8 cellular contexts compared by ENCODE assay signal in the genomic region with DNA sequence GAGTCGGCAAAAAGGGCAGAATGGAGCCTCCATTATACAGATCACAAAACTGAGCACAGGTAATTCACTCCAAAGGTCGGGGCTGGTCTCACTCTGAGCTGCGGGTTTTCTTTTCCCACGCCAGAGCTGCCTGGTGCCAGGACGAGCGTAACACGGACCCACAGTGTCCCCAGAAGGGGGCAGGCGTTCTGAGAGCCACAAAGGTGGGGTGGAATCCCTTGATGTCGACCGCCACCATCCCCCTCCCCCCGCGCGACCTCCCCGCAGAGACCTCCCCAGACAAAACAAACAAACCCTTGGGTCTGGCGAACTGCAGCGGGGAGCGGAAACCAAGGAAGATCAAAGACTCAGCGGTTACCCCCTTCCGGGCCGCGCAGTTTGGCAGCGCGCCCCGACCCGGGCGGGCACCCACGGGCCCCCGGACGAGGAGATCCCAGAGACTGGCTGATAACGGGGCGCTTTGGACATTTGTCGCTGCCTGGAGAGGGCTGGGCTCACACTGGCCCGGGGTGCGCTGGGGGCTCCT. TPM values are rescaled to one million over a fixed set of nuclear protein-coding genes. Genes with fewer than 3 reads are reported as not detected.
DNase-seq lines count a peak whose midpoint lies in the region; ATAC-seq, FAIRE-seq and TF ChIP-seq lines count a peak whose summit lies in the region.

No MANE protein-coding gene starts in this region.

- POLR2A ChIA-PET in PC-3 (lab: Charles Lee; ENCODE audit: unreplicated experiment) = no interaction called here

- H3K9ac ChIP-seq in PC-3 (ENCODE audit: low read length) = no peak overlapping the region
- no peak overlapping the region for H3K9ac ChIP-seq in kidney (ENCODE audit: low read length in 2 of 2)

- no TSS peak for BruUV-seq in PC-3 (replicated peaks; lab: Mats Ljungman, UMichigan)

- peak overlapping the region; percentile 50 for H3K4me3 ChIP-seq in PC-3 (ENCODE audit: low read length)
- H3K4me3 ChIP-seq in gastroesophageal sphincter = peak overlapping the region; percentile 85 to 86
- peak overlapping the region; percentile 63 to 77 for H3K4me3 ChIP-seq in prostate gland
- peak overlapping the region; percentile 87 for H3K4me3 ChIP-seq in urinary bladder (ENCODE audit: low read depth, low read length)
- peak overlapping the region in 1 of 2 donors; percentile 47 for H3K4me3 ChIP-seq in kidney (ENCODE audit: low read length in 2 of 2)

- H3K27me3 ChIP-seq in PC-3 (ENCODE audit: low read length) (peaks cover 42% of the 10 kb centered on the region), gastroesophageal sphincter (no peaks in the 10 kb centered on the region), prostate gland (replicated peaks; ENCODE audit: insufficient read depth) (no peaks in the 10 kb centered on the region)

- no peak overlapping the region for H2AFZ ChIP-seq in PC-3 (ENCODE audit: low read length)

- TF ChIP-seq POLR2A in gastroesophageal sphincter (IDR thresholded peaks at IDR 0.05) (no peak), prostate gland (IDR thresholded peaks at IDR 0.05) (no peak)

- no peaks in the 10 kb centered on the region for H3K36me3 ChIP-seq in PC-3 (ENCODE audit: low read depth, low read length)
- no peaks in the 10 kb centered on the region for H3K36me3 ChIP-seq in gastroesophageal sphincter
- H3K36me3 ChIP-seq in prostate gland = no peaks in the 10 kb centered on the region
- H3K36me3 ChIP-seq in urinary bladder (ENCODE audit: insufficient read depth) = no peaks in the 10 kb centered on the region
- no peaks in the 10 kb centered on the region for H3K36me3 ChIP-seq in kidney (ENCODE audit: control insufficient read depth in 1 of 2, insufficient read depth in 2 of 2, low read length in 2 of 2)

- TF ChIP-seq EP300 in gastroesophageal sphincter (IDR thresholded peaks at IDR 0.05) = no peak

- H3K4me1 ChIP-seq in PC-3 (ENCODE audit: insufficient read depth, low read length) (no peaks in the 10 kb centered on the region; the same call in 1 of the 2 replicates), gastroesophageal sphincter (peaks cover 0 to 50% (median 3%) of the 10 kb centered on the region in 3 donors), prostate gland (replicated peaks) (no peaks in the 10 kb centered on the region), urinary bladder (ENCODE audit: insufficient read depth) (no peaks in the 10 kb centered on the region), kidney (ENCODE audit: control insufficient read depth in 1 of 2, insufficient read depth in 1 of 2, low read depth in 1 of 2, low read length in 2 of 2) (no peaks in the 10 kb centered on the region)

- intact Hi-C loops in PC-3 (cut with micrococcal nuclease) (no loop called here), prostate gland (cut with DNase I) (loop anchor here (5.0 to 10.0 kb wide), 4 partner anchors 45 to 257 kb away; no protein-coding TSS in a partner anchor), kidney (cut with DNase I) (no loop called here)
- intact Hi-C loops in activated T-helper 1 cell treated with anti-CD3 and anti-CD28 coated beads, Interleukin-12 subunit alpha, Interleukin-12 subunit beta, Interleukin-2, Interleukin-4 antibody, amounts not matched to agents 30 ng/mL and 10 ng/mL and 1 ng/mL, durations not matched to agents 14 hours and 24 hours and 36 hours (cut with micrococcal nuclease) = loop anchor here (1.0 to 10.0 kb wide), 7 partner anchors 42 to 335 kb away; no protein-coding TSS in a partner anchor

- H3K27me3 Mint-ChIP-seq in activated T-helper 1 cell treated with anti-CD3 and anti-CD28 coated beads, Interleukin-12 subunit alpha, Interleukin-12 subunit beta, Interleukin-2, Interleukin-4 antibody, amounts not matched to agents 30 ng/mL and 10 ng/mL and 1 ng/mL, durations not matched to agents 14 hours and 24 hours and 36 hours (ENCODE audit: insufficient read depth) = peaks cover 32% of the 10 kb centered on the region

- H3K9me3 Mint-ChIP-seq in activated T-helper 1 cell treated with anti-CD3 and anti-CD28 coated beads, Interleukin-12 subunit alpha, Interleukin-12 subunit beta, Interleukin-2, Interleukin-4 antibody, amounts not matched to agents 30 ng/mL and 10 ng/mL and 1 ng/mL, durations not matched to agents 14 hours and 24 hours and 36 hours = peaks cover 16% of the 10 kb centered on the region

- FAIRE-seq in kidney (lab: Jason Lieb, UNC) = no peak

- ATAC-seq in HG02840 (IDR thresholded peaks at IDR 0.05; ENCODE audit: low FRiP score, unreplicated experiment) (peak; percentile 19), PC-3 (peak; percentile 23), gastroesophageal sphincter (peak; percentile 37)

- TF ChIP-seq CTCF in PC-3 (conservative IDR thresholded peaks at IDR 0.05; ENCODE audit: low read depth, low read length) = peak; percentile 16; the same call in 1 of the 2 replicates
- TF ChIP-seq CTCF in gastroesophageal sphincter (IDR thresholded peaks at IDR 0.05) = peak in 3 of 4 experiments; percentile 20 to 68 (median 27)
- TF ChIP-seq CTCF in prostate gland (IDR thresholded peaks at IDR 0.05) = peak in 2 of 4 experiments; percentile 15 to 16
- TF ChIP-seq CTCF in kidney (IDR thresholded peaks at IDR 0.05; ENCODE audit: borderline replicate concordance, extremely low read depth, insufficient read depth) = no peak

- no peaks in the 10 kb centered on the region for H3K79me2 ChIP-seq in PC-3 (ENCODE audit: low read length)

- peaks cover 14% of the 10 kb centered on the region for H3K4me1 Mint-ChIP-seq in activated T-helper 1 cell treated with anti-CD3 and anti-CD28 coated beads, Interleukin-12 subunit alpha, Interleukin-12 subunit beta, Interleukin-2, Interleukin-4 antibody, amounts not matched to agents 30 ng/mL and 10 ng/mL and 1 ng/mL, durations not matched to agents 14 hours and 24 hours and 36 hours (ENCODE audit: low read depth)

- DNase-seq in Daoy (ENCODE audit: low read depth) (peak; percentile 44), PC-3 (peak; percentile 4), prostate gland (ENCODE audit: low spot score) (peak; percentile 38), kidney (no peak)
- DNase-seq in activated T-helper 1 cell treated with anti-CD3 and anti-CD28 coated beads, Interleukin-12 subunit alpha, Interleukin-12 subunit beta, Interleukin-2, Interleukin-4 antibody, amounts not matched to agents 30 ng/mL and 10 ng/mL and 1 ng/mL, durations not matched to agents 14 hours and 24 hours and 36 hours (ENCODE audit: low spot score) = peak; percentile 72

- H3K4me2 ChIP-seq in PC-3 (ENCODE audit: low read length) = peak overlapping the region; percentile 71

- peak overlapping the region; percentile 91 for H3K4me3 Mint-ChIP-seq in activated T-helper 1 cell treated with anti-CD3 and anti-CD28 coated beads, Interleukin-12 subunit alpha, Interleukin-12 subunit beta, Interleukin-2, Interleukin-4 antibody, amounts not matched to agents 30 ng/mL and 10 ng/mL and 1 ng/mL, durations not matched to agents 14 hours and 24 hours and 36 hours

- no peak overlapping the region for H3K27ac ChIP-seq in PC-3 (ENCODE audit: low read length)
- H3K27ac ChIP-seq in gastroesophageal sphincter = peak overlapping the region in 3 of 4 donors; percentile 87 to 92 (median 89)
- peak overlapping the region in 1 of 2 donors; percentile 33 for H3K27ac ChIP-seq in prostate gland
- H3K27ac ChIP-seq in urinary bladder (ENCODE audit: low read depth) = no peak overlapping the region
- no peak overlapping the region for H3K27ac ChIP-seq in kidney (ENCODE audit: low read depth in 2 of 2, low read length in 2 of 2)

- H3K9me3 ChIP-seq in PC-3 (ENCODE audit: low read length) (no peaks in the 10 kb centered on the region), gastroesophageal sphincter (no peaks in the 10 kb centered on the region), prostate gland (no peaks in the 10 kb centered on the region), kidney (ENCODE audit: control insufficient read depth in 1 of 2, low read length in 2 of 2) (no peaks in the 10 kb centered on the region)

- H3K9me2 ChIP-seq in PC-3 (replicated peaks; ENCODE audit: low read length) = no peaks in the 10 kb centered on the region

- H3K36me3 Mint-ChIP-seq in activated T-helper 1 cell treated with anti-CD3 and anti-CD28 coated beads, Interleukin-12 subunit alpha, Interleukin-12 subunit beta, Interleukin-2, Interleukin-4 antibody, amounts not matched to agents 30 ng/mL and 10 ng/mL and 1 ng/mL, durations not matched to agents 14 hours and 24 hours and 36 hours (ENCODE audit: low read depth) = no peaks in the 10 kb centered on the region

- H3F3A ChIP-seq in PC-3 (ENCODE audit: low read length, unreplicated experiment) = no peaks in the 10 kb centered on the region

- H4K20me1 ChIP-seq in PC-3 (ENCODE audit: low read length) = no peaks in the 10 kb centered on the region

- CTCF ChIA-PET in PC-3 (lab: Charles Lee) = no interaction called here

- WGBS in gastroesophageal sphincter (ENCODE audit: low coverage in 1 of 2), 2 donors = 6% methylated on average over 13 of the region's 34 CpGs; no CpG with 5 or more reads in 1 of the 2 donors
- 2% methylated on average over 34 of the region's 34 CpGs for WGBS in prostate gland
- WGBS in urinary bladder = 3% methylated on average over 34 of the region's 34 CpGs

- H3K27ac Mint-ChIP-seq in activated T-helper 1 cell treated with anti-CD3 and anti-CD28 coated beads, Interleukin-12 subunit alpha, Interleukin-12 subunit beta, Interleukin-2, Interleukin-4 antibody, amounts not matched to agents 30 ng/mL and 10 ng/mL and 1 ng/mL, durations not matched to agents 14 hours and 24 hours and 36 hours = peak overlapping the region; percentile 59

RNA-seq across cellular contexts. Expression of gene NKD1, which starts 0.8 kb away (rescaled TPM):
- 0.11 and 0.42 TPM in 2 replicates for total RNA-seq in Daoy (2014; rRNA removed; shearing (Covaris generic))
- total RNA-seq in PC-3 (2014; rRNA removed) (0.06 and 0.07 TPM in 2 replicates), gastroesophageal sphincter (10 to 100 TPM; 27.7 to 69.2 (median 48.7) TPM), prostate gland (10 to 100 TPM in 1 of 2 donors, 1 to 10 TPM in 1; 7.0 to 13.8 TPM), urinary bladder (6.2 TPM), kidney (9.9 TPM)
- 1.1 and 1.4 TPM in 2 replicates for total RNA-seq in activated T-helper 1 cell treated with anti-CD3 and anti-CD28 coated beads, Interleukin-12 subunit alpha, Interleukin-12 subunit beta, Interleukin-2, Interleukin-4 antibody, amounts not matched to agents 30 ng/mL and 10 ng/mL and 1 ng/mL, durations not matched to agents 14 hours and 24 hours and 36 hours
- polyA plus RNA-seq in urinary bladder (5.9 TPM), kidney (ENCODE audit: insufficient read depth, low read depth, low replicate concordance) (1.1 TPM)

Comparison
In these comparisons a context has a peak if more than half of its experiments do, and no peak if none do; other contexts are left out.
1. H3K27ac ChIP-seq: peak in gastroesophageal sphincter (3 of 4); none in PC-3 (single experiment), urinary bladder (single experiment) and kidney (0 of 2).
2. intact Hi-C loops: an anchor here in activated T-helper 1 cell treated with anti-CD3 and anti-CD28 coated beads, Interleukin-12 subunit alpha, Interleukin-12 subunit beta, Interleukin-2, Interleukin-4 antibody, amounts not matched to agents 30 ng/mL and 10 ng/mL and 1 ng/mL, durations not matched to agents 14 hours and 24 hours and 36 hours (1.0 to 10.0 kb wide) and prostate gland (5.0 to 10.0 kb wide); none called in PC-3 and kidney.
3. Peak in every context shown above with its lines, with median percentiles within 50 percentile points of each other: ATAC-seq.